ENCODE assay signal across 8 cellular contexts in the genomic region with DNA sequence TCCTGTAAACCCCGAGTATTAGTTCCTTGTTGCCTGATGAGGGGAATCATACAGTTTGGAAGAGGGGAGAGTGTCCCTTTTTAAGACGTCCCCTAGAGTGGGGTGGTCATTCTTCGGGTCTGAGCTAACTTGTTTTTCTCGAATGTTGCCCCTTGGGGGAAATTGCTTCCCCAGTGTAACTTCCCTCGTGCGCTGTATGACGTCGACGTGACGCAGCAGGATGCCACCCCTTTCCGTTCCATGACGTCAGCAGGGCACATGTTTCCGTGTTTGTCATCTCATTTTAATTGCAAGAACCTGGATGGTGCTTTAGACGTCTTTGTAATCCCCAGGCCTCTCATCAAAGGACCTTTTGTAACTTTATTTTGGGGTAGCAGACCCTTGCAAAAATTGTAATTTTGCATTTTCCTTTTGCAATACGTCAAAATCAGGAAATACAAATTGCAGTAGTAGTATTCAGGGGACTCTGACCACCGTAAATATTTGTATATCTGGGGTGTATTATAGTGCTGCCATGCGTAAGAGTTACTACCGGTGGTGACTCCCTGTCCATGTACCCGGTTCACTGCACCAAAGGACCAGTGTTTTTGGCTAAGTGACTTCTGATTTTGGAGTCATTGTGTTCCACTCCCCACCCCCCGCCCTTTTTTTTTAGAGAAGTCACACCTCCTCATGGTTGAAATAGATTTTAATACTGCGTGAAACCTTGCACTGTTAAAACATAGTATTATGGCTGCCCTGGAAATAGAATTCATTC. TPM values are rescaled to one million over a fixed set of nuclear protein-coding genes. Genes with fewer than 3 reads are reported as not detected.
DNase-seq lines count a peak whose midpoint lies in the region; ATAC-seq and TF ChIP-seq lines count a peak whose summit lies in the region.

No MANE protein-coding gene starts in this region.

- H3K27me3 ChIP-seq in BE2C (no peaks in the 10 kb centered on the region), osteoblast (ENCODE audit: insufficient read depth, low read length) (no peaks in the 10 kb centered on the region), thymus (ENCODE audit: control insufficient read depth, insufficient read depth) (no peaks in the 10 kb centered on the region)

- peak overlapping the region; percentile 83 for H3K4me2 ChIP-seq in osteoblast (ENCODE audit: insufficient read depth, low read length)

- peak overlapping the region; percentile 93 for H3K4me3 ChIP-seq in BE2C (ENCODE audit: low read depth, low read length)
- H3K4me3 ChIP-seq in osteoblast (ENCODE audit: insufficient read depth, low read length) = peak overlapping the region; percentile 89
- H3K4me3 ChIP-seq in thymus (ENCODE audit: low read length) = peak overlapping the region; percentile 79

- H4K20me1 ChIP-seq in osteoblast (ENCODE audit: insufficient read depth, low read length) = no peaks in the 10 kb centered on the region

- H3K27ac ChIP-seq in osteoblast (ENCODE audit: low read depth, low read length) (peak overlapping the region; percentile 99), thymus (ENCODE audit: low read depth) (peak overlapping the region; percentile 98)

- TF ChIP-seq CTCF in BE2C (IDR thresholded peaks at IDR 0.05; ENCODE audit: low read depth, low read length) (no peak), osteoblast (IDR thresholded peaks at IDR 0.05; ENCODE audit: extremely low read depth, low read depth, low read length) (no peak)

- H2AFZ ChIP-seq in osteoblast (ENCODE audit: low read length) = peak overlapping the region; percentile 73

- peak; percentile 16 for DNase-seq in BE2C
- DNase-seq in HuH-7 (ENCODE audit: low spot score) = peak; percentile 47
- peak; percentile 58 for DNase-seq in SK-N-DZ (ENCODE audit: low spot score)
- DNase-seq in activated naive CD4-positive, alpha-beta T cell treated with anti-CD3 and anti-CD28 coated beads, Interleukin-2, amount 50 U/mL, for 16 hours = peak; percentile 77
- peak; percentile 56 for DNase-seq in globus pallidus (ENCODE audit: low spot score)
- peak; percentile 75 for DNase-seq in osteoblast (ENCODE audit: insufficient read length, low spot score, missing footprints)

- peaks cover 41% of the 10 kb centered on the region for H3K79me2 ChIP-seq in osteoblast (ENCODE audit: insufficient read depth, low read length)

- H3K36me3 ChIP-seq in BE2C = no peaks in the 10 kb centered on the region
- peaks cover 6% of the 10 kb centered on the region for H3K36me3 ChIP-seq in osteoblast (ENCODE audit: insufficient read depth, low read length)
- H3K36me3 ChIP-seq in thymus (ENCODE audit: control insufficient read depth, insufficient read depth) = peaks cover 3% of the 10 kb centered on the region

- peaks cover 8% of the 10 kb centered on the region; the same call in 1 of the 2 replicates for H3K4me1 ChIP-seq in BE2C
- H3K4me1 ChIP-seq in osteoblast (ENCODE audit: insufficient read depth, low read length) = peaks cover 27% of the 10 kb centered on the region
- H3K4me1 ChIP-seq in thymus (ENCODE audit: control insufficient read depth, insufficient read depth, low read length) = peaks cover 6% of the 10 kb centered on the region

- WGBS in thymus = 33% methylated on average over 21 of the region's 21 CpGs

- peak; percentile 18 for ATAC-seq in GM19455 (IDR thresholded peaks at IDR 0.05; ENCODE audit: unreplicated experiment)

- no peaks in the 10 kb centered on the region for H3K9me3 ChIP-seq in BE2C
- H3K9me3 ChIP-seq in osteoblast (ENCODE audit: low read depth, low read length) = no peaks in the 10 kb centered on the region
- no peaks in the 10 kb centered on the region for H3K9me3 ChIP-seq in thymus (ENCODE audit: control insufficient read depth)

RNA-seq across cellular contexts. Expression of a gene that starts 0.7 kb away (rescaled TPM):
- 26.7 TPM for polyA plus RNA-seq in BE2C (2012; ENCODE audit: insufficient read depth, insufficient read length, low read depth)
- 19.3 and 25.0 TPM in 2 replicates for polyA plus RNA-seq in SK-N-DZ (2014; cell fraction: cytosol; rRNA removed)
- polyA plus RNA-seq in SK-N-DZ (2014; cell fraction: nucleus; rRNA removed) = 7.1 and 9.3 TPM in 2 replicates
- total RNA-seq in osteoblast = 42.0 and 45.4 TPM in 2 replicates
- polyA plus RNA-seq in thymus = 34.8 TPM

RNA-seq across cellular contexts. Expression of a gene that starts 1.1 kb away (rescaled TPM):
- polyA plus RNA-seq in BE2C (2012; ENCODE audit: insufficient read depth, insufficient read length, low read depth) = 5.0 TPM
- polyA plus RNA-seq in SK-N-DZ (2014; cell fraction: cytosol; rRNA removed) = 1.5 and 3.1 TPM in 2 replicates
- 0.12 and 0.82 TPM in 2 replicates for polyA plus RNA-seq in SK-N-DZ (2014; cell fraction: nucleus; rRNA removed)
- total RNA-seq in osteoblast = 1.1 and 2.1 TPM in 2 replicates
- 4.2 TPM for polyA plus RNA-seq in thymus

Comparison
In these comparisons a context has a peak if more than half of its experiments do, and no peak if none do; other contexts are left out.
1. Peak in every context shown above with its lines: DNase-seq, ATAC-seq, H3K4me3 ChIP-seq and H3K27ac ChIP-seq.
2. DNase-seq: peak in every context shown above with its lines; median percentile 77 in activated naive CD4-positive, alpha-beta T cell treated with anti-CD3 and anti-CD28 coated beads, Interleukin-2, amount 50 U/mL, for 16 hours; 75 in osteoblast; 58 in SK-N-DZ; 56 in globus pallidus; 47 in HuH-7; 16 in BE2C.